In genomic region chr1:42861014-42861399, GRCh38 we compare ENCODE assay signal across 26 cellular contexts.
"Had no signal": no experiment of that assay in that cellular context is flagged by ENCODE, and none has a peak within 500 bp of the region (broad histone marks: within the 10 kb centered on the region; RNA-seq: fewer than 3 reads in every experiment).

No MANE protein-coding gene starts in this region.

- H2AFZ ChIP-seq: hepatocyte had no signal

- H3K4me1 ChIP-seq: colonic mucosa, esophagus muscularis mucosa, esophagus squamous epithelium, foreskin keratinocyte, gastrocnemius medialis, gastroesophageal sphincter, heart left ventricle, heart right ventricle had no signal

- H3K4me3 ChIP-seq: colonic mucosa, coronary artery, dorsolateral prefrontal cortex, esophagus muscularis mucosa, esophagus squamous epithelium, gastrocnemius medialis, gastroesophageal sphincter, heart left ventricle, heart right ventricle, hepatocyte had no signal

- H3K27ac ChIP-seq: colonic mucosa, coronary artery, dorsolateral prefrontal cortex, epithelial cell of prostate, esophagus muscularis mucosa, esophagus squamous epithelium, foreskin keratinocyte, gastrocnemius medialis, gastroesophageal sphincter, heart left ventricle, heart right ventricle, hepatocyte had no signal

- H3K9me3 ChIP-seq: colonic mucosa, esophagus muscularis mucosa, gastrocnemius medialis, gastroesophageal sphincter had no signal

- H3K79me2 ChIP-seq: hepatocyte had no signal

- H3K4me2 ChIP-seq: hepatocyte had no signal

- H3K36me3 ChIP-seq: colonic mucosa, esophagus muscularis mucosa, esophagus squamous epithelium, gastrocnemius medialis, gastroesophageal sphincter, heart left ventricle, heart right ventricle had no signal

- DNase-seq: colonic mucosa; cortex of kidney; dermis blood vessel endothelial cell; dorsolateral prefrontal cortex; effector CD4-positive, alpha-beta T cell; effector CD8-positive, alpha-beta T cell; effector memory CD4-positive, alpha-beta T cell; effector memory CD8-positive, alpha-beta T cell; erythroblast; esophagus squamous epithelium; foreskin keratinocyte; foreskin melanocyte; gastrocnemius medialis; glutamatergic neuron; head of caudate nucleus; heart left ventricle; heart right ventricle had no signal

- H3K27me3 ChIP-seq: colonic mucosa had no signal

- FAIRE-seq: endometrium, endothelial cell of umbilical vein, frontal cortex had no signal

- ATAC-seq: effector memory CD8-positive, alpha-beta T cell; esophagus mucosa; foreskin keratinocyte; gastrocnemius medialis; gastroesophageal sphincter; heart left ventricle; heart right ventricle had no signal
